Comparison of ENCODE assay signal across 21 cellular contexts in the genomic region with DNA sequence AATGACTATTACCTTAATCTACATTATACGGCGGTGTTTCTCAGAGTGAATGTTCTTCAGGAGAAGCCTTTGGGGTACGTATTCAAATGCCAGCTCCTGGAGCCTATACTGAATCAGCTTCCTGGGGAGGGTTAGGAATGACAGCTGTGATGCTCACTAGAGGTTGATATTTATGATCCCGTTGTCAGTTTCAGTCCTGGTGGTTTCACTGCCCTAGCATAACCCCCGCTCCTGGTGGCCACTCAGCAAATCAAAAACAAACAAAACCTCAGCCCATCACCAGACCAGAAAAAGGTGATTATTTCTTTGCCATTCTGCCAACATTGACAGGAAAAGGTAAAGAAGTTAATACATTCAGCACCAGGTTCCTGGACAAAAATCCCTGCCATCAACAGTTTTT.
DNase-seq lines count a peak whose midpoint lies in the region; FAIRE-seq and TF ChIP-seq lines count a peak whose summit lies in the region.
"Had no signal": no experiment of that assay in that cellular context is flagged by ENCODE, and none has a peak within 500 bp of the region (broad histone marks: within the 10 kb centered on the region; RNA-seq: fewer than 3 reads in every experiment).

No MANE protein-coding gene starts in this region.

- no peak overlapping the region for H3K9ac ChIP-seq in MM.1S (ENCODE audit: low read length)

- FAIRE-seq in HTR-8/SVneo (lab: Jason Lieb, UNC): peak; percentile 48
- FAIRE-seq: A549, H54, HepG2 had no signal

- H3K9me2 ChIP-seq in MM.1S (replicated peaks; ENCODE audit: insufficient read depth, low read length): no peaks in the 10 kb centered on the region

- no peaks in the 10 kb centered on the region for H4K20me1 ChIP-seq in MM.1S (ENCODE audit: insufficient read depth, low read length)

- no peaks in the 10 kb centered on the region for H3K36me3 ChIP-seq in MM.1S (replicated peaks; ENCODE audit: insufficient read depth, low read length)

- no peaks in the 10 kb centered on the region for H3K27me3 ChIP-seq in MM.1S (replicated peaks; ENCODE audit: insufficient read depth, low read length)

- 0 out of 2 replicates have a peak overlapping the region, but pooled peaks have one; percentile 6 for H3K4me2 ChIP-seq in MM.1S (ENCODE audit: low read depth, low read length)
- H3K4me2 ChIP-seq: A549, GM23338 had no signal

- TF ChIP-seq CTCF in MM.1S (IDR thresholded peaks at IDR 0.05; ENCODE audit: low read length): no peak; the same call in 1 of the 2 replicates

- DNase-seq in ELR (ENCODE audit: low read depth) (peak; percentile 39), HTR-8/SVneo (ENCODE audit: insufficient read length, low spot score) (peak; percentile 41), MM.1S (peak; percentile 31), islet precursor cell (peak; percentile 47), NOMO-1 treated with dmso at 0.1 percent for 144 hours (lab: John Stamatoyannopoulos, UW; ENCODE audit: unreplicated experiment) (no peak), EL (no peak), 8988T (no peak)
- no peak for DNase-seq in activated T-cell treated with anti-CD3 and anti-CD28 coated beads, Interleukin-2, amount 50 U/mL, for 1 hour
- DNase-seq: AML-193; CD4-positive, alpha-beta T cell; DMS153; DMS79 treated with DMSO at 0.1 percent for 48 hours; GDM1; HCEC 1CT; KG1 had no signal

- no peaks in the 10 kb centered on the region for H3K9me3 ChIP-seq in MM.1S (replicated peaks; ENCODE audit: insufficient read depth, low read length)
- H3K9me3 ChIP-seq: A549 had no signal

- H3K27ac ChIP-seq in MM.1S (ENCODE audit: low read length): no peak overlapping the region
- H3K27ac ChIP-seq: A549, C4-2B, HL-60 had no signal

- H3K79me2 ChIP-seq in MM.1S (ENCODE audit: low read length): no peaks in the 10 kb centered on the region

- H3F3A ChIP-seq in MM.1S (ENCODE audit: insufficient read depth, low read length): no peaks in the 10 kb centered on the region

- H3K4me3 ChIP-seq in MM.1S (ENCODE audit: low read length): no peak overlapping the region
- H3K4me3 ChIP-seq: A549, GM23338 had no signal

- H2AFZ ChIP-seq in MM.1S (ENCODE audit: low read length): no peak overlapping the region
- H2AFZ ChIP-seq: GM23338 had no signal

- H3K4me1 ChIP-seq in MM.1S (ENCODE audit: low read length): peaks cover 6% of the 10 kb centered on the region; the same call in 1 of the 2 replicates

Comparison
In these comparisons a context has a peak if more than half of its experiments do, and no peak if none do; other contexts are left out.
1. DNase-seq: peak in ELR (single experiment), HTR-8/SVneo (single experiment), MM.1S (single experiment) and islet precursor cell (single experiment); none in NOMO-1 treated with dmso at 0.1 percent for 144 hours (single experiment), EL (single experiment), 8988T (single experiment) and activated T-cell treated with anti-CD3 and anti-CD28 coated beads, Interleukin-2, amount 50 U/mL, for 1 hour (single experiment).